In genomic region chr9:34611251-34611810, GRCh38 we compare ENCODE assay signal across 6 cellular contexts. TPM values are rescaled to one million over a fixed set of nuclear protein-coding genes. Genes with fewer than 3 reads are reported as not detected.
DNase-seq lines count a peak whose midpoint lies in the region; TF ChIP-seq lines count a peak whose summit lies in the region.

No MANE protein-coding gene starts in this region.

- DNase-seq in stimulated activated CD4-positive, alpha-beta T cell treated with anti-CD3 and anti-CD28 coated beads, Interleukin-4, amount 100 ng/mL, for 1 hour, result peak; percentile 12
- DNase-seq in stimulated activated CD4-positive, alpha-beta T cell treated with anti-CD3 and anti-CD28 coated beads, Interleukin-4, amount 100 ng/mL, for 4 hours, result no peak
- DNase-seq in prostate gland (ENCODE audit: low spot score), result no peak
- DNase-seq in COR-L47 (lab: John Stamatoyannopoulos, UW), result no peak
- no peak for DNase-seq in NCI-H774 (lab: John Stamatoyannopoulos, UW)

- H3K4me3 Mint-ChIP-seq in dendritic cell treated with granulocyte-macrophage colony-stimulating factor and Interleukin-4, amounts not matched to agents 40 ng/mL and 50 ng/mL, for 4 days, result peak overlapping the region; percentile 86

- H3K27ac Mint-ChIP-seq in dendritic cell treated with granulocyte-macrophage colony-stimulating factor and Interleukin-4, amounts not matched to agents 40 ng/mL and 50 ng/mL, for 4 days, result peak overlapping the region; percentile 94

- H3K27me3 Mint-ChIP-seq in dendritic cell treated with granulocyte-macrophage colony-stimulating factor and Interleukin-4, amounts not matched to agents 40 ng/mL and 50 ng/mL, for 4 days, result no peaks in the 10 kb centered on the region

- H3K36me3 ChIP-seq in prostate gland, result peaks cover 1 to 4% of the 10 kb centered on the region in 2 donors

- intact Hi-C loops in dendritic cell treated with granulocyte-macrophage colony-stimulating factor and Interleukin-4, amounts not matched to agents 40 ng/mL and 50 ng/mL, for 4 days (cut with micrococcal nuclease), result no loop called here
- intact Hi-C loops in prostate gland (cut with DNase I), result no loop called here

- TF ChIP-seq POLR2A in prostate gland (IDR thresholded peaks at IDR 0.05), result no peak

- H3K9me3 ChIP-seq in prostate gland, result no peaks in the 10 kb centered on the region

- H3K27me3 ChIP-seq in prostate gland (replicated peaks; ENCODE audit: insufficient read depth), result no peaks in the 10 kb centered on the region

- 32% methylated on average over 10 of the region's 10 CpGs for WGBS in prostate gland

- peaks cover 4% of the 10 kb centered on the region for H3K4me1 ChIP-seq in prostate gland (replicated peaks)

- no peaks in the 10 kb centered on the region for H3K9me3 Mint-ChIP-seq in dendritic cell treated with granulocyte-macrophage colony-stimulating factor and Interleukin-4, amounts not matched to agents 40 ng/mL and 50 ng/mL, for 4 days

- peak overlapping the region; percentile 69 to 70 for H3K4me3 ChIP-seq in prostate gland

- H3K36me3 Mint-ChIP-seq in dendritic cell treated with granulocyte-macrophage colony-stimulating factor and Interleukin-4, amounts not matched to agents 40 ng/mL and 50 ng/mL, for 4 days (ENCODE audit: low read depth), result peaks cover 40% of the 10 kb centered on the region

- peak overlapping the region; percentile 76 to 89 for H3K27ac ChIP-seq in prostate gland

- no peak for TF ChIP-seq CTCF in prostate gland (IDR thresholded peaks at IDR 0.05)

- peaks cover 33% of the 10 kb centered on the region for H3K4me1 Mint-ChIP-seq in dendritic cell treated with granulocyte-macrophage colony-stimulating factor and Interleukin-4, amounts not matched to agents 40 ng/mL and 50 ng/mL, for 4 days (ENCODE audit: low read depth)

RNA-seq across cellular contexts. Expression of gene RPP25L, which starts 0.6 kb away (rescaled TPM):
- total RNA-seq in prostate gland, result 10 to 100 TPM; 52.1 to 53.2 TPM

RNA-seq across cellular contexts. Expression of gene DCTN3, which starts 9.0 kb away (rescaled TPM):
- 100 to 1,000 TPM in 1 of 2 donors, 10 to 100 TPM in 1; 73.8 to 112 TPM for total RNA-seq in prostate gland

RNA-seq across cellular contexts. Expression of gene ARID3C, which starts 17.5 kb away (rescaled TPM):
- 1 to 10 TPM in 1 of 2 donors, not detected in 1; 1.1 TPM for total RNA-seq in prostate gland

RNA-seq across cellular contexts. Expression of gene CNTFR, which starts 21.8 kb away (rescaled TPM):
- 10 to 100 TPM in 1 of 2 donors, 1 to 10 TPM in 1; 2.7 to 13.3 TPM for total RNA-seq in prostate gland

RNA-seq across cellular contexts. Expression of gene SIGMAR1, which starts 26.3 kb away (rescaled TPM):
- 100 to 1,000 TPM; 103 to 142 TPM for total RNA-seq in prostate gland
